Comparison of ENCODE assay signal across 16 cellular contexts in the genomic region with DNA sequence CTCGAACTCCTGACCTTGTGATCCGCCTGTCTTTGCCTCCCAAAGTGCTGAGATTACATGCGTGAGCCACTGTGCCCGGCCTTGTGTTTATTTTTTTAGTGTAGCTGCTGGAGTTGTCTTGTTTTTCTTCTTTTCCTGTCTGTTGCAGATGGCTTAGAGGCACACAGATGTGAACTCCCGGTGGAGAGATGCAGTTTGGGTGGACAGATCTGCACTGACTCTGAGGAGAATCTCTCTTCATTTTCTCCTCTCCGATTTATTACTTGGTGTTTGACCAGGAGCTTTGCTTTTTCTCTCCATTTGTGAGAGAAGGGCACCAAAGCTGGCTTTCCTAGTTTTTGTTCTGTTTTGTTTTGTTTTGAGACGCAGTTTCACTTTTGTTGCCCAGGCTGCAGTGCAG.
"Had no signal": no experiment of that assay in that cellular context is flagged by ENCODE, and none has a peak within 500 bp of the region (broad histone marks: within the 10 kb centered on the region; RNA-seq: fewer than 3 reads in every experiment).

No MANE protein-coding gene starts in this region.

- H3K27ac Mint-ChIP-seq: activated CD4-positive, alpha-beta memory T cell treated with anti-CD3 and anti-CD28 coated beads, Interleukin-2, amount 10 ng/mL, durations not matched to agents 7 days and 5 days; activated CD4-positive, alpha-beta T cell treated with anti-CD3 and anti-CD28 coated beads for 36 hours; activated T-cell treated with anti-CD3 and anti-CD28 coated beads, Interleukin-2, amount 50 U/mL, for 72 hours had no signal

- DNase-seq: activated CD4-positive, alpha-beta memory T cell treated with anti-CD3 and anti-CD28 coated beads, Interleukin-2, amount 10 ng/mL, durations not matched to agents 7 days and 5 days; activated CD4-positive, alpha-beta T cell treated with anti-CD3 and anti-CD28 coated beads for 36 hours; activated naive CD4-positive, alpha-beta T cell; activated T-cell treated with anti-CD3 and anti-CD28 coated beads, Interleukin-2, amount 50 U/mL, for 72 hours; aorta; caudate nucleus; cortex of kidney; effector CD8-positive, alpha-beta T cell; islet precursor cell; stimulated activated CD4-positive, alpha-beta T cell treated with anti-CD3 and anti-CD28 coated beads, Interleukin-4, amount 100 ng/mL, for 4 hours; stimulated activated naive CD8-positive, alpha-beta T cell treated with anti-CD3 and anti-CD28 coated beads, Interleukin-15, amount 100 ng/mL, for 72 hours; T-helper 1 cell had no signal

- H3K9me3 ChIP-seq: thoracic aorta had no signal

- H3K27ac ChIP-seq: thoracic aorta, VCaP had no signal

- H3K4me3 Mint-ChIP-seq: activated CD4-positive, alpha-beta memory T cell treated with anti-CD3 and anti-CD28 coated beads, Interleukin-2, amount 10 ng/mL, durations not matched to agents 7 days and 5 days; activated CD4-positive, alpha-beta T cell treated with anti-CD3 and anti-CD28 coated beads for 36 hours; activated T-cell treated with anti-CD3 and anti-CD28 coated beads, Interleukin-2, amount 50 U/mL, for 72 hours; nephron; stimulated activated naive CD8-positive, alpha-beta T cell treated with anti-CD3 and anti-CD28 coated beads, Interleukin-15, amount 100 ng/mL, for 72 hours had no signal

- ATAC-seq: activated CD4-positive, alpha-beta T cell treated with anti-CD3 and anti-CD28 coated beads for 36 hours; activated T-cell treated with anti-CD3 and anti-CD28 coated beads, Interleukin-2, amount 50 U/mL, for 72 hours; left lobe of liver; stimulated activated naive CD8-positive, alpha-beta T cell treated with anti-CD3 and anti-CD28 coated beads, Interleukin-15, amount 100 ng/mL, for 72 hours had no signal

- H3K4me3 ChIP-seq: thoracic aorta had no signal

- H3K27me3 Mint-ChIP-seq: activated CD4-positive, alpha-beta memory T cell treated with anti-CD3 and anti-CD28 coated beads, Interleukin-2, amount 10 ng/mL, durations not matched to agents 7 days and 5 days; activated CD4-positive, alpha-beta T cell treated with anti-CD3 and anti-CD28 coated beads for 36 hours; stimulated activated naive CD8-positive, alpha-beta T cell treated with anti-CD3 and anti-CD28 coated beads, Interleukin-15, amount 100 ng/mL, for 72 hours had no signal

- H3K36me3 ChIP-seq: thoracic aorta had no signal

- H3K9me3 Mint-ChIP-seq: activated CD4-positive, alpha-beta memory T cell treated with anti-CD3 and anti-CD28 coated beads, Interleukin-2, amount 10 ng/mL, durations not matched to agents 7 days and 5 days; activated T-cell treated with anti-CD3 and anti-CD28 coated beads, Interleukin-2, amount 50 U/mL, for 72 hours; nephron; stimulated activated naive CD8-positive, alpha-beta T cell treated with anti-CD3 and anti-CD28 coated beads, Interleukin-15, amount 100 ng/mL, for 72 hours had no signal

- H3K4me1 Mint-ChIP-seq: activated CD4-positive, alpha-beta memory T cell treated with anti-CD3 and anti-CD28 coated beads, Interleukin-2, amount 10 ng/mL, durations not matched to agents 7 days and 5 days; stimulated activated naive CD8-positive, alpha-beta T cell treated with anti-CD3 and anti-CD28 coated beads, Interleukin-15, amount 100 ng/mL, for 72 hours had no signal
